Comparison of ENCODE assay signal across 32 cellular contexts in genomic region chr1:182189535-182190066, GRCh38.
A peak's percentile ranks its signal among the peaks of the same experiment; 100 is the strongest.
DNase-seq lines count a peak whose midpoint lies in the region; ATAC-seq and TF ChIP-seq lines count a peak whose summit lies in the region.
"Had no signal": no experiment of that assay in that cellular context is flagged by ENCODE, and none has a peak within 500 bp of the region (broad histone marks: within the 10 kb centered on the region; RNA-seq: fewer than 3 reads in every experiment).

No MANE protein-coding gene starts in this region.

- H3K4me3 ChIP-seq in AG09309 (ENCODE audit: control insufficient read depth, low read depth, low read length) (no peak overlapping the region), OCI-LY3 (ENCODE audit: low read length) (no peak overlapping the region), foreskin fibroblast (ENCODE audit: low read depth in 1 of 2, low read length in 2 of 2) (no peak overlapping the region)
- H3K4me3 ChIP-seq: heart right ventricle, testis had no signal

- H3K4me3 Mint-ChIP-seq in T-helper 2 cell treated with Interferon-gamma antibody and Interleukin-4, amounts not matched to agents 5 μg/mL and 100 μg/mL, for 36 hours = no peak overlapping the region
- H3K4me3 Mint-ChIP-seq: CD14-positive monocyte, neural crest cell had no signal

- H3K27ac ChIP-seq in OCI-LY3 (ENCODE audit: low read length) = no peak overlapping the region
- H3K27ac ChIP-seq: foreskin keratinocyte, heart right ventricle, KMS-11, testis had no signal

- DNase-seq in AG09309 (ENCODE audit: low read depth) = peak; percentile 17
- DNase-seq in GM04503 (ENCODE audit: low read depth) = peak; percentile 42
- DNase-seq in foreskin fibroblast = peak; percentile 63 to 77
- DNase-seq in T-helper 2 cell treated with Interferon-gamma antibody and Interleukin-4, amounts not matched to agents 5 μg/mL and 100 μg/mL, for 36 hours (ENCODE audit: low spot score) = no peak
- no peak for DNase-seq in NCI-H1436 (lab: John Stamatoyannopoulos, UW)
- no peak for DNase-seq in NCI-H1048 (lab: John Stamatoyannopoulos, UW)
- DNase-seq: ACHN; activated CD4-positive, alpha-beta T cell treated with anti-CD3 and anti-CD28 coated beads, Interleukin-2, amount 50 U/mL, for 1 hour; activated naive CD4-positive, alpha-beta T cell treated with anti-CD3 and anti-CD28 coated beads, Interleukin-2, amount 50 U/mL, for 16 hours; amygdala; Calu3; DND-41; effector CD4-positive, alpha-beta T cell; foreskin keratinocyte; H7; heart right ventricle; mammary epithelial cell; MM.1S; NCI-H1417 treated with DMSO at 0.1 percent for 48 hours; NCI-H2171 treated with DMSO at 0.1 percent for 48 hours; NCI-H526 treated with DMSO at 0.1 percent for 48 hours; SIG-M5; stimulated activated CD4-positive, alpha-beta T cell treated with anti-CD3 and anti-CD28 coated beads, Interleukin-15, amount 100 ng/mL, for 24 hours; stimulated activated naive CD4-positive, alpha-beta T cell; T-helper 9 cell; testis had no signal

- H3K9ac ChIP-seq in OCI-LY3 (ENCODE audit: low read length) = no peak overlapping the region
- H3K9ac ChIP-seq: KMS-11 had no signal

- H3K27me3 Mint-ChIP-seq in T-helper 2 cell treated with Interferon-gamma antibody and Interleukin-4, amounts not matched to agents 5 μg/mL and 100 μg/mL, for 36 hours (ENCODE audit: low read depth) = peaks cover 18% of the 10 kb centered on the region

- no peak for ATAC-seq in GM18907 (IDR thresholded peaks at IDR 0.05; ENCODE audit: unreplicated experiment)
- ATAC-seq: foreskin keratinocyte, heart right ventricle, sciatic nerve had no signal

- H3K4me1 Mint-ChIP-seq in T-helper 2 cell treated with Interferon-gamma antibody and Interleukin-4, amounts not matched to agents 5 μg/mL and 100 μg/mL, for 36 hours (ENCODE audit: low read depth) = peaks cover 3% of the 10 kb centered on the region

- H3K4me2 ChIP-seq in OCI-LY3 (ENCODE audit: low read length) = 0 out of 2 replicates have a peak overlapping the region, but pooled peaks have one; percentile 17
- H3K4me2 ChIP-seq: KMS-11 had no signal

- H2AFZ ChIP-seq in OCI-LY3 (ENCODE audit: low read depth, low read length) = no peak overlapping the region

- H3K36me3 ChIP-seq in OCI-LY3 (replicated peaks; ENCODE audit: low read depth, low read length) = no peaks in the 10 kb centered on the region
- H3K36me3 ChIP-seq: heart right ventricle had no signal

- no peaks in the 10 kb centered on the region for H3K9me3 Mint-ChIP-seq in T-helper 2 cell treated with Interferon-gamma antibody and Interleukin-4, amounts not matched to agents 5 μg/mL and 100 μg/mL, for 36 hours

- H3K27ac Mint-ChIP-seq in T-helper 2 cell treated with Interferon-gamma antibody and Interleukin-4, amounts not matched to agents 5 μg/mL and 100 μg/mL, for 36 hours = no peak overlapping the region
- H3K27ac Mint-ChIP-seq: CD14-positive monocyte had no signal

- peaks cover 48% of the 10 kb centered on the region for H3K27me3 ChIP-seq in OCI-LY3 (ENCODE audit: low read depth, low read length)
- H3K27me3 ChIP-seq: foreskin keratinocyte, heart right ventricle, testis had no signal

- H3K79me2 ChIP-seq in OCI-LY3 (ENCODE audit: low read length) = no peaks in the 10 kb centered on the region

- H4K20me1 ChIP-seq in OCI-LY3 (ENCODE audit: insufficient read depth, low read length) = no peaks in the 10 kb centered on the region

- no peaks in the 10 kb centered on the region for H3K36me3 Mint-ChIP-seq in T-helper 2 cell treated with Interferon-gamma antibody and Interleukin-4, amounts not matched to agents 5 μg/mL and 100 μg/mL, for 36 hours (ENCODE audit: low read depth)

- TF ChIP-seq CTCF in AG09309 (IDR thresholded peaks at IDR 0.05; ENCODE audit: control insufficient read depth, insufficient read depth, low read depth, low read length, missing control alignments) (no peak), OCI-LY3 (IDR thresholded peaks at IDR 0.05; ENCODE audit: low read depth, low read length) (no peak), foreskin fibroblast (IDR thresholded peaks at IDR 0.05; ENCODE audit: low read depth, low read length) (no peak)

- peaks cover 14% of the 10 kb centered on the region for H3K4me1 ChIP-seq in OCI-LY3 (ENCODE audit: low read length)

- H3K9me3 ChIP-seq in OCI-LY3 (ENCODE audit: insufficient read depth, low read length) = no peaks in the 10 kb centered on the region
- H3K9me3 ChIP-seq: heart right ventricle, testis had no signal

Comparison
In these comparisons a context has a peak if more than half of its experiments do, and no peak if none do; other contexts are left out.
1. DNase-seq: peak in AG09309 (single experiment), GM04503 (single experiment) and foreskin fibroblast (2 of 2); none in T-helper 2 cell treated with Interferon-gamma antibody and Interleukin-4, amounts not matched to agents 5 μg/mL and 100 μg/mL, for 36 hours (single experiment), NCI-H1436 (single experiment) and NCI-H1048 (single experiment).